Comparison of ENCODE assay signal across 25 cellular contexts in the genomic region with DNA sequence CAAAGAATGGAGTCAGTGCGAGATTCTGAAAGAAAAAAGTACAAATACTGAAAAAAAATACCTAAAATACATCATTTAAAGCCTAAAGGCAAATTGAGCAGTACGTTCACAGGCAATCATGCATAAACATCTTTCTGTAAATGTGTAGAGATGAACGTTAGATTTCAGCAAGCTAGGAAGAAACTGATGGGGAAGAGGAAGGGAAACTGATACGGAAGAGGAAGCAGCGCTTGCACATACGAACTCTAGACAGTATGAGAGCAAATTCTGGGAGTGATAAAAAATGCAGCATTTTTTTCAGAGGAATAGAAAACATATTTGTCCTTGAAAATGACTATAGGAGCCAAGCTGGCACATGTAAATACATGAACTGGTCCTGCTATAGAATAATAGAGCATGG. TPM values are rescaled to one million over a fixed set of nuclear protein-coding genes. Genes with fewer than 3 reads are reported as not detected.
DNase-seq lines count a peak whose midpoint lies in the region; ATAC-seq and TF ChIP-seq lines count a peak whose summit lies in the region.
"Had no signal": no experiment of that assay in that cellular context is flagged by ENCODE, and none has a peak within 500 bp of the region (broad histone marks: within the 10 kb centered on the region; RNA-seq: fewer than 3 reads in every experiment).

No MANE protein-coding gene starts in this region.

- TF ChIP-seq POLR2A in ovary (IDR thresholded peaks at IDR 0.05) = no peak

- no peaks in the 10 kb centered on the region for H3K27me3 ChIP-seq in ovary
- H3K27me3 ChIP-seq: brain microvascular endothelial cell, transverse colon had no signal

- ATAC-seq in GM18907 (IDR thresholded peaks at IDR 0.05; ENCODE audit: unreplicated experiment) (peak; percentile 65), HG03354 (IDR thresholded peaks at IDR 0.05; ENCODE audit: poor library complexity, severe bottlenecking, unreplicated experiment) (peak; percentile 67), GM21723 (IDR thresholded peaks at IDR 0.05; ENCODE audit: unreplicated experiment) (no peak)
- ATAC-seq: activated naive CD8-positive, alpha-beta T cell treated with anti-CD3 and anti-CD28 coated beads, Interleukin-2, amount 50 U/mL, for 24 hours; natural killer cell; stimulated activated naive CD8-positive, alpha-beta T cell treated with anti-CD3 and anti-CD28 coated beads, Interleukin-15, amount 100 ng/mL, for 72 hours had no signal

- H3K4me3 Mint-ChIP-seq in brain = peak overlapping the region in 3 of 5 experiments; percentile 5 to 24 (median 8)
- H3K4me3 Mint-ChIP-seq: activated CD4-positive, alpha-beta T cell treated with anti-CD3 and anti-CD28 coated beads, Interleukin-2, amount 10 ng/mL, durations not matched to agents 24 days and 14 days; activated naive CD8-positive, alpha-beta T cell treated with anti-CD3 and anti-CD28 coated beads, Interleukin-2, amount 50 U/mL, for 24 hours; CD4-positive, alpha-beta memory T cell; memory B cell; natural killer cell; stimulated activated naive CD8-positive, alpha-beta T cell treated with anti-CD3 and anti-CD28 coated beads, Interleukin-15, amount 100 ng/mL, for 72 hours had no signal

- intact Hi-C loops in ovary (cut with DNase I) = no loop called here

- no peaks in the 10 kb centered on the region for H3K9me3 ChIP-seq in ovary
- H3K9me3 ChIP-seq: HAP-1, transverse colon had no signal

- TF ChIP-seq CTCF in brain (conservative IDR thresholded peaks at IDR 0.05) = no peak
- no peak for TF ChIP-seq CTCF in ovary (IDR thresholded peaks at IDR 0.05)

- peak overlapping the region in 1 of 5 experiments; percentile 21 for H3K27ac Mint-ChIP-seq in brain
- H3K27ac Mint-ChIP-seq: activated CD4-positive, alpha-beta T cell treated with anti-CD3 and anti-CD28 coated beads, Interleukin-2, amount 10 ng/mL, durations not matched to agents 24 days and 14 days; activated naive CD8-positive, alpha-beta T cell treated with anti-CD3 and anti-CD28 coated beads, Interleukin-2, amount 50 U/mL, for 24 hours; CD4-positive, alpha-beta memory T cell; memory B cell; natural killer cell; stimulated activated naive CD8-positive, alpha-beta T cell treated with anti-CD3 and anti-CD28 coated beads, Interleukin-15, amount 100 ng/mL, for 72 hours had no signal

- peaks cover 2% of the 10 kb centered on the region for H3K4me1 ChIP-seq in ovary (ENCODE audit: insufficient read depth)

- WGBS in ovary, 3 donors = 92 to 94% (median 93%) methylated on average over 6 of the region's 6 CpGs

- H3K36me3 ChIP-seq in ovary = no peaks in the 10 kb centered on the region
- H3K36me3 ChIP-seq: transverse colon had no signal

- peaks cover 94% of the 10 kb centered on the region for H3K36me3 Mint-ChIP-seq in brain
- H3K36me3 Mint-ChIP-seq: CD4-positive, alpha-beta memory T cell; memory B cell; natural killer cell had no signal

- H3K27ac ChIP-seq in ovary = no peak overlapping the region
- H3K27ac ChIP-seq: brain microvascular endothelial cell, coronary artery, transverse colon had no signal

- no peak overlapping the region for H3K4me3 ChIP-seq in ovary
- H3K4me3 ChIP-seq: coronary artery, HAP-1, transverse colon had no signal

- peaks cover 4 to 22% (median 8%) of the 10 kb centered on the region in 5 experiments for H3K9me3 Mint-ChIP-seq in brain
- H3K9me3 Mint-ChIP-seq: activated CD4-positive, alpha-beta T cell treated with anti-CD3 and anti-CD28 coated beads, Interleukin-2, amount 10 ng/mL, durations not matched to agents 24 days and 14 days; activated naive CD8-positive, alpha-beta T cell treated with anti-CD3 and anti-CD28 coated beads, Interleukin-2, amount 50 U/mL, for 24 hours; memory B cell; natural killer cell; stimulated activated naive CD8-positive, alpha-beta T cell treated with anti-CD3 and anti-CD28 coated beads, Interleukin-15, amount 100 ng/mL, for 72 hours had no signal

- peak; percentile 15 for DNase-seq in Ammon's horn (ENCODE audit: low spot score)
- no peak for DNase-seq in ovary
- DNase-seq in kidney glomerular epithelial cell (lab: John Stamatoyannopoulos, UW) = no peak
- DNase-seq in OCI-M2 (lab: John Stamatoyannopoulos, UW; ENCODE audit: unreplicated experiment) = no peak
- DNase-seq: activated CD4-positive, alpha-beta T cell treated with anti-CD3 and anti-CD28 coated beads, Interleukin-2, amount 10 ng/mL, durations not matched to agents 24 days and 14 days; activated CD8-positive, alpha-beta memory T cell treated with anti-CD3 and anti-CD28 coated beads, Interleukin-2, amount 50 U/mL, for 4 hours; activated effector memory CD4-positive, alpha-beta T cell treated with Interleukin-2 at 50 U/mL for 16 hours; activated naive CD8-positive, alpha-beta T cell treated with anti-CD3 and anti-CD28 coated beads, Interleukin-2, amount 50 U/mL, for 24 hours; brain microvascular endothelial cell; CD4-positive, alpha-beta memory T cell; hippocampal formation; MM.1S; natural killer cell; NCI-H187 treated with DMSO at 0.1 percent for 48 hours; NCI-H446; stimulated activated CD4-positive, alpha-beta T cell treated with anti-CD3 and anti-CD28 coated beads, Interleukin-2, amount 100 ng/mL, for 24 hours; stimulated activated naive CD8-positive, alpha-beta T cell treated with anti-CD3 and anti-CD28 coated beads, Interleukin-15, amount 100 ng/mL, for 72 hours; transverse colon had no signal

- peaks cover 3% of the 10 kb centered on the region for H3K27me3 Mint-ChIP-seq in brain
- H3K27me3 Mint-ChIP-seq: activated CD4-positive, alpha-beta T cell treated with anti-CD3 and anti-CD28 coated beads, Interleukin-2, amount 10 ng/mL, durations not matched to agents 24 days and 14 days; memory B cell; stimulated activated naive CD8-positive, alpha-beta T cell treated with anti-CD3 and anti-CD28 coated beads, Interleukin-15, amount 100 ng/mL, for 72 hours had no signal

- no peak for TF ChIP-seq EP300 in ovary (IDR thresholded peaks at IDR 0.05)

- H3K4me1 Mint-ChIP-seq in brain = peaks cover 67% of the 10 kb centered on the region
- H3K4me1 Mint-ChIP-seq: activated CD4-positive, alpha-beta T cell treated with anti-CD3 and anti-CD28 coated beads, Interleukin-2, amount 10 ng/mL, durations not matched to agents 24 days and 14 days; activated naive CD8-positive, alpha-beta T cell treated with anti-CD3 and anti-CD28 coated beads, Interleukin-2, amount 50 U/mL, for 24 hours; CD4-positive, alpha-beta memory T cell; memory B cell; stimulated activated naive CD8-positive, alpha-beta T cell treated with anti-CD3 and anti-CD28 coated beads, Interleukin-15, amount 100 ng/mL, for 72 hours had no signal

RNA-seq across cellular contexts. Expression of gene ANKRD50, which starts 9.4 kb away (rescaled TPM):
- polyA plus RNA-seq in brain (ENCODE audit: insufficient read depth, low read depth, low replicate concordance) (7.0 TPM), ovary (10 to 100 TPM in 1 of 2 donors, 1 to 10 TPM in 1; 8.9 to 14.3 TPM)
- total RNA-seq in ovary = 10 to 100 TPM in 6 of 7 donors, 1 to 10 TPM in 1; 7.4 to 17.3 (median 12.9) TPM
